In genomic region chr19:6076675-6077463, GRCh38 we compare ENCODE assay signal across 11 cellular contexts. TPM values are rescaled to one million over a fixed set of nuclear protein-coding genes. Genes with fewer than 3 reads are reported as not detected.
DNase-seq lines count a peak whose midpoint lies in the region; ATAC-seq and TF ChIP-seq lines count a peak whose summit lies in the region.
"Had no signal": no experiment of that assay in that cellular context is flagged by ENCODE, and none has a peak within 500 bp of the region (broad histone marks: within the 10 kb centered on the region; RNA-seq: fewer than 3 reads in every experiment).

No MANE protein-coding gene starts in this region.

- intact Hi-C loops in sigmoid colon (cut with DNase I): no loop called here

- H3K4me3 ChIP-seq in SJSA1: no peak overlapping the region
- peak overlapping the region; percentile 18 for H3K4me3 ChIP-seq in fibroblast of the aortic adventitia (ENCODE audit: low read depth, low read length)
- peak overlapping the region in 3 of 4 donors; percentile 4 to 16 (median 15) for H3K4me3 ChIP-seq in sigmoid colon

- TF ChIP-seq CTCF in fibroblast of the aortic adventitia (IDR thresholded peaks at IDR 0.05; ENCODE audit: insufficient read depth, low read length) (no peak), sigmoid colon (IDR thresholded peaks at IDR 0.05) (no peak)

- DNase-seq in GM03348 (ENCODE audit: low spot score) (peak; percentile 86), SJSA1 (ENCODE audit: low read depth in 1 of 2, low spot score in 2 of 2) (peak in 1 of 2 experiments; percentile 42), fibroblast of the aortic adventitia (ENCODE audit: low read depth) (peak; percentile 97), sigmoid colon (peak; percentile 82), hippocampal formation (lab: John Stamatoyannopoulos, UW) (no peak)
- DNase-seq in central memory CD4-positive, alpha-beta T cell: no peak
- DNase-seq: activated naive CD8-positive, alpha-beta T cell treated with anti-CD3 and anti-CD28 coated beads for 36 hours; islet precursor cell had no signal

- TF ChIP-seq POLR2A in sigmoid colon (IDR thresholded peaks at IDR 0.05): no peak

- H3K9me3 ChIP-seq in SJSA1 (replicated peaks) (no peaks in the 10 kb centered on the region), sigmoid colon (no peaks in the 10 kb centered on the region)

- H3K36me3 ChIP-seq in SJSA1: no peaks in the 10 kb centered on the region
- no peaks in the 10 kb centered on the region for H3K36me3 ChIP-seq in sigmoid colon

- TF ChIP-seq EP300 in sigmoid colon (IDR thresholded peaks at IDR 0.05): no peak

- H3K27ac ChIP-seq in SJSA1 (peak overlapping the region; percentile 79), sigmoid colon (peak overlapping the region; percentile 78 to 91 (median 84))

- WGBS in sigmoid colon, 2 donors: 74 to 85% methylated on average over 13 of the region's 13 CpGs

- ATAC-seq in GM18868 (IDR thresholded peaks at IDR 0.05; ENCODE audit: unreplicated experiment) (no peak), HG03342 (IDR thresholded peaks at IDR 0.05; ENCODE audit: unreplicated experiment) (no peak)

- no peaks in the 10 kb centered on the region for H3K27me3 ChIP-seq in SJSA1 (replicated peaks)
- H3K27me3 ChIP-seq in sigmoid colon: no peaks in the 10 kb centered on the region

- H3K4me1 ChIP-seq in SJSA1 (replicated peaks) (peaks cover 16% of the 10 kb centered on the region), sigmoid colon (peaks cover 0 to 50% (median 30%) of the 10 kb centered on the region in 4 donors)

RNA-seq across cellular contexts. Expression of gene RFX2, which starts 33.4 kb away (rescaled TPM):
- 9.7 and 13.1 TPM in 2 replicates for total RNA-seq in SJSA1 (2014; rRNA removed; shearing (Covaris generic))
- total RNA-seq in fibroblast of the aortic adventitia (ENCODE audit: low replicate concordance) (10.7 and 14.2 TPM in 2 replicates), sigmoid colon (10 to 100 TPM; 14.3 to 21.2 (median 17.4) TPM)
- polyA plus RNA-seq in sigmoid colon: 1 to 10 TPM; 1.2 to 4.2 (median 3.6) TPM

RNA-seq across cellular contexts. Expression of gene ACSBG2, which starts 58.6 kb away (rescaled TPM):
- total RNA-seq in SJSA1 (2014; rRNA removed; shearing (Covaris generic)): not detected in 2 replicates
- total RNA-seq in fibroblast of the aortic adventitia (ENCODE audit: low replicate concordance) (0.18 TPM in 1 of 2 replicates, not detected in the other), sigmoid colon (not detected)
- polyA plus RNA-seq in sigmoid colon: under 1 TPM in 1 of 3 donors, not detected in 2; 0.06 TPM
- total RNA-seq: activated naive CD8-positive, alpha-beta T cell treated with anti-CD3 and anti-CD28 coated beads for 36 hours had no signal
- polyA plus RNA-seq: IgD-negative memory B cell had no signal

Comparison
In these comparisons a context has a peak if more than half of its experiments do, and no peak if none do; other contexts are left out.
1. DNase-seq: peak in GM03348 (single experiment), fibroblast of the aortic adventitia (single experiment) and sigmoid colon (single experiment); none in hippocampal formation (0 of 2) and central memory CD4-positive, alpha-beta T cell (single experiment).